Comparison of ENCODE assay signal across 28 cellular contexts in genomic region chr22:49212466-49212865, GRCh38.
DNase-seq lines count a peak whose midpoint lies in the region; ATAC-seq and TF ChIP-seq lines count a peak whose summit lies in the region.
"Had no signal": no experiment of that assay in that cellular context is flagged by ENCODE, and none has a peak within 500 bp of the region (broad histone marks: within the 10 kb centered on the region; RNA-seq: fewer than 3 reads in every experiment).

No MANE protein-coding gene starts in this region.

- H3K27me3 Mint-ChIP-seq in WTC11 (ENCODE audit: low read depth) = peaks cover 3% of the 10 kb centered on the region

- DNase-seq in activated CD8-positive, alpha-beta memory T cell treated with anti-CD3 and anti-CD28 coated beads for 24 hours = peak; percentile 33
- DNase-seq in activated CD8-positive, alpha-beta memory T cell treated with anti-CD3 and anti-CD28 coated beads, Interleukin-2, amount 50 U/mL, for 4 hours = no peak
- peak; percentile 4 for DNase-seq in WTC11 (ENCODE audit: low spot score)
- peak; percentile 42 for DNase-seq in left lobe of liver (ENCODE audit: low spot score)
- peak; percentile 44 for DNase-seq in spleen
- no peak for DNase-seq in SKM-1 treated with dmso at 0.1 percent for 144 hours (lab: John Stamatoyannopoulos, UW; ENCODE audit: unreplicated experiment)
- no peak for DNase-seq in DMS 273 treated with DMSO at 0.1 percent for 48 hours (lab: John Stamatoyannopoulos, UW)
- no peak for DNase-seq in RPMI8226
- DNase-seq: 8988T; activated CD4-positive, alpha-beta T cell treated with anti-CD3 and anti-CD28 coated beads, Interleukin-2, amount 50 U/mL, for 1 hour; activated naive CD4-positive, alpha-beta T cell treated with anti-CD3 and anti-CD28 coated beads for 36 hours; amygdala; brain microvascular endothelial cell; C1 segment of cervical spinal cord; COR-L47; gastrocnemius medialis; hippocampal formation; Kasumi-1; midbrain; naive B cell; NCI-H1436; NCI-H2081 treated with DMSO at 0.1 percent for 48 hours; NCI-H2227 treated with DMSO at 0.1 percent for 48 hours; NCI-H69; T1000; WERI-Rb-1 had no signal

- no peak for TF ChIP-seq POLR2A in spleen (IDR thresholded peaks at IDR 0.05)

- no peaks in the 10 kb centered on the region for H3K4me1 ChIP-seq in spleen
- H3K4me1 ChIP-seq: gastrocnemius medialis, SJCRH30 had no signal

- no peaks in the 10 kb centered on the region for H3K4me1 Mint-ChIP-seq in WTC11
- H3K4me1 Mint-ChIP-seq: naive B cell; stimulated activated memory B cell treated with anti-CD40 and anti-IgM and Interleukin-4, amounts not matched to agents 10 μg/mL and 1 μg/mL and 100 μg/mL, for 72 hours had no signal

- H3K4me3 Mint-ChIP-seq in WTC11 = no peak overlapping the region
- H3K4me3 Mint-ChIP-seq: activated naive CD4-positive, alpha-beta T cell treated with anti-CD3 and anti-CD28 coated beads for 36 hours; naive B cell; stimulated activated memory B cell treated with anti-CD40 and anti-IgM and Interleukin-4, amounts not matched to agents 10 μg/mL and 1 μg/mL and 100 μg/mL, for 72 hours had no signal

- POLR2A ChIA-PET in WTC11 (lab: Charles Lee) = no interaction called here

- ATAC-seq in WTC11 = no peak
- no peak for ATAC-seq in left lobe of liver
- ATAC-seq: gastrocnemius medialis; stimulated activated memory B cell treated with anti-CD40 and anti-IgM and Interleukin-4, amounts not matched to agents 10 μg/mL and 1 μg/mL and 100 μg/mL, for 72 hours had no signal

- CTCF ChIA-PET in WTC11 (lab: Charles Lee) = no interaction called here

- peaks cover 0 to 34% (median 0%) of the 10 kb centered on the region in 7 donors for H3K27me3 ChIP-seq in spleen (replicated peaks in 1 of 7)
- H3K27me3 ChIP-seq: brain microvascular endothelial cell, gastrocnemius medialis had no signal

- H3K4me3 ChIP-seq in spleen = no peak overlapping the region
- H3K4me3 ChIP-seq: gastrocnemius medialis, SJCRH30 had no signal

- WGBS in spleen, 5 donors = 82 to 92% (median 87%) methylated on average over 11 of the region's 11 CpGs

- intact Hi-C loops in spleen (cut with DNase I; ENCODE audit: low total_unique reads) = no loop called here

- TF ChIP-seq CTCF in WTC11 (IDR thresholded peaks at IDR 0.05) = no peak
- no peak for TF ChIP-seq CTCF in spleen (IDR thresholded peaks at IDR 0.05 in 8 of 11, conservative IDR thresholded peaks at IDR 0.05 in 3 of 11)

- H3K9me3 Mint-ChIP-seq in WTC11 = peaks cover 15% of the 10 kb centered on the region
- H3K9me3 Mint-ChIP-seq: activated naive CD4-positive, alpha-beta T cell treated with anti-CD3 and anti-CD28 coated beads for 36 hours had no signal

- peaks cover 0 to 11% (median 3%) of the 10 kb centered on the region in 8 donors for H3K9me3 ChIP-seq in spleen
- H3K9me3 ChIP-seq: gastrocnemius medialis, SJCRH30 had no signal

- H3K27ac Mint-ChIP-seq in WTC11 = no peak overlapping the region
- H3K27ac Mint-ChIP-seq: activated naive CD4-positive, alpha-beta T cell treated with anti-CD3 and anti-CD28 coated beads for 36 hours; naive B cell; stimulated activated memory B cell treated with anti-CD40 and anti-IgM and Interleukin-4, amounts not matched to agents 10 μg/mL and 1 μg/mL and 100 μg/mL, for 72 hours had no signal

- peaks cover 8% of the 10 kb centered on the region for H3K36me3 Mint-ChIP-seq in WTC11
- H3K36me3 Mint-ChIP-seq: stimulated activated memory B cell treated with anti-CD40 and anti-IgM and Interleukin-4, amounts not matched to agents 10 μg/mL and 1 μg/mL and 100 μg/mL, for 72 hours had no signal

- no peaks in the 10 kb centered on the region for H3K36me3 ChIP-seq in spleen
- H3K36me3 ChIP-seq: brain microvascular endothelial cell, gastrocnemius medialis, SJCRH30, WERI-Rb-1 had no signal

- no peak overlapping the region for H3K27ac ChIP-seq in spleen
- H3K27ac ChIP-seq: brain microvascular endothelial cell, gastrocnemius medialis, SJCRH30, WERI-Rb-1 had no signal

TF ChIP-seq in WTC11, 78 proteins besides CTCF, POLR2A, EP300 and RAD21:
- TF ChIP-seq OVOL2 (CRISPR knock-in tag; IDR thresholded peaks at IDR 0.05; ENCODE audit: borderline replicate concordance) (no peak), ZNF423 (CRISPR knock-in tag; IDR thresholded peaks at IDR 0.05) (no peak), ZNF317 (CRISPR knock-in tag; IDR thresholded peaks at IDR 0.05; ENCODE audit: borderline replicate concordance, low read depth) (no peak), GTF2I (CRISPR knock-in tag; conservative IDR thresholded peaks at IDR 0.05) (no peak), TCF7 (CRISPR knock-in tag; IDR thresholded peaks at IDR 0.05; ENCODE audit: low read depth) (no peak), SMAD3 (CRISPR knock-in tag; IDR thresholded peaks at IDR 0.05; ENCODE audit: borderline replicate concordance) (no peak), SMAD4 (CRISPR knock-in tag; IDR thresholded peaks at IDR 0.05) (no peak), KAT7 (CRISPR knock-in tag; IDR thresholded peaks at IDR 0.05; ENCODE audit: borderline replicate concordance) (no peak), FOXK1 (CRISPR knock-in tag; IDR thresholded peaks at IDR 0.05) (no peak)

Comparison
In these comparisons a context has a peak if more than half of its experiments do, and no peak if none do; other contexts are left out.
1. DNase-seq: peak in activated CD8-positive, alpha-beta memory T cell treated with anti-CD3 and anti-CD28 coated beads for 24 hours (single experiment), WTC11 (single experiment), left lobe of liver (single experiment) and spleen (single experiment); none in activated CD8-positive, alpha-beta memory T cell treated with anti-CD3 and anti-CD28 coated beads, Interleukin-2, amount 50 U/mL, for 4 hours (single experiment), SKM-1 treated with dmso at 0.1 percent for 144 hours (single experiment), DMS 273 treated with DMSO at 0.1 percent for 48 hours (single experiment) and RPMI8226 (single experiment).